Comparison of ENCODE assay signal across 9 cellular contexts in the genomic region with DNA sequence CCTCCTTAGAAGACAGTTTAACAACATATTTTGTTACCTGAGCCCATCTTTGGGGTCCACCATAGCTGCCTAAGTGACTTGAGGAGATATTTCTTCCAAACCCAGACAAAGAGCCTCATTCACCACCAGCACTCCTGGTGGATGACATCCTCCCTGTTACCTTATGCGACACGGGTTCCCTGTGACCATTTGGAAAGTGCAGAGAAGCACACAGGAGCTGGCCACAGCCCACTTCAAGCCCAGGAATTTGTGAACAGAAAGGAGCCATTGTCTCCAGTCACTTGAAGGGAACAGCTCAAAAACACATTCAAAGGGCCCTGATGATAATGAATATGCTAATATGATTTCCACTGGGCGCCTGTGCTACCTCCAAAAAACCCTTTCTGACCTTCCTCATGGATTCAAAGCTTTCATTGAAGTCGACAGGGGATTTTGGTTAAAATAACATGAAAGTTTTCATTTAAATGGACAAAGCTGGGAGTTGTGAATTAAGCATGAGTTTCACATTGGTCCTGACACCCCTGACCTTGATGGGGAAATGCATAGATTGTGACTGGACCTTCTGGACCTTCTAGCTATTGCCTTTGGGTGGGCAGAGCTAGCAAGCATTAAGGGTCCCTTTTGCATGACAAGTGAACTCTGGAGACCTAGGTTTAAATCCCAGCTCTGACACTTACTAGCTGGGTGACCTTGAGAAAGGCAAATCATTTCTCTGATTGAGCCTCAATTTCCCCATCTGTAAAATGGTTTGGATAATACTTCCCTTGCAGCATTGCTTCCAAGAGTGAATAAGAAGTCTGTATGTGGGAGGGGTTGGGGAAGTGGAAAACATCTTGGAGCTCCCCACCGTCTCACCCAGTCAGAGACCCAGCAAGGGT.
DNase-seq lines count a peak whose midpoint lies in the region; ATAC-seq and TF ChIP-seq lines count a peak whose summit lies in the region.
"Had no signal": no experiment of that assay in that cellular context is flagged by ENCODE, and none has a peak within 500 bp of the region (broad histone marks: within the 10 kb centered on the region; RNA-seq: fewer than 3 reads in every experiment).

No MANE protein-coding gene starts in this region.

- H3K9ac ChIP-seq in HUES6 (ENCODE audit: low read length) (peak overlapping the region; percentile 23), colonic mucosa (ENCODE audit: low read depth in 2 of 2, low read length in 2 of 2) (no peak overlapping the region)

- H3K9me3 ChIP-seq in HUES6 (ENCODE audit: control insufficient read depth, insufficient read depth, low read depth, low read length), result no peaks in the 10 kb centered on the region
- H3K9me3 ChIP-seq in colonic mucosa, result no peaks in the 10 kb centered on the region

- DNase-seq in colonic mucosa, result no peak
- peak; percentile 80 for DNase-seq in medulla oblongata (ENCODE audit: extremely low spot score)
- peak in 12 of 49 donors; percentile 32 to 70 (median 44) for DNase-seq in substantia nigra (lab: John Stamatoyannopoulos, UW)
- DNase-seq in DMS153 (lab: John Stamatoyannopoulos, UW), result no peak
- DNase-seq in posterior cingulate gyrus, result no peak
- no peak for DNase-seq in activated effector memory CD4-positive, alpha-beta T cell treated with anti-CD3 and anti-CD28 coated beads, Interleukin-2, amount 50 U/mL, for 16 hours
- DNase-seq: activated CD4-positive, alpha-beta T cell treated with anti-CD3 and anti-CD28 coated beads, Interleukin-2, amount 10 ng/mL, durations not matched to agents 24 days and 14 days had no signal

- TF ChIP-seq CTCF in colonic mucosa (IDR thresholded peaks at IDR 0.05), result no peak

- peaks cover 36% of the 10 kb centered on the region for H3K4me1 ChIP-seq in HUES6 (ENCODE audit: control insufficient read depth, insufficient read depth, low read length)
- no peaks in the 10 kb centered on the region for H3K4me1 ChIP-seq in colonic mucosa

- H3K27ac ChIP-seq in HUES6 (ENCODE audit: low read depth, low read length) (peak overlapping the region; percentile 53; the same call in 1 of the 2 replicates), colonic mucosa (peak overlapping the region; percentile 44), substantia nigra (ENCODE audit: low read depth, low read length, poor library complexity, severe bottlenecking) (peak overlapping the region; percentile 90)

- intact Hi-C loops in colonic mucosa (cut with DNase I), result no loop called here
- intact Hi-C loops in posterior cingulate gyrus (cut with DNase I), result no loop called here

- no peaks in the 10 kb centered on the region for H3K27me3 ChIP-seq in HUES6 (ENCODE audit: control insufficient read depth, insufficient read depth, low read length)
- no peaks in the 10 kb centered on the region for H3K27me3 ChIP-seq in colonic mucosa

- H3K36me3 ChIP-seq in HUES6 (ENCODE audit: control insufficient read depth, insufficient read depth, low read length), result no peaks in the 10 kb centered on the region
- no peaks in the 10 kb centered on the region for H3K36me3 ChIP-seq in colonic mucosa

- ATAC-seq in HG02798 (IDR thresholded peaks at IDR 0.05; ENCODE audit: poor library complexity, unreplicated experiment), result no peak

- H3K4me3 ChIP-seq in HUES6 (ENCODE audit: low read depth, low read length) (no peak overlapping the region), colonic mucosa (no peak overlapping the region)
